ENCODE assay signal across 8 cellular contexts in the genomic region with DNA sequence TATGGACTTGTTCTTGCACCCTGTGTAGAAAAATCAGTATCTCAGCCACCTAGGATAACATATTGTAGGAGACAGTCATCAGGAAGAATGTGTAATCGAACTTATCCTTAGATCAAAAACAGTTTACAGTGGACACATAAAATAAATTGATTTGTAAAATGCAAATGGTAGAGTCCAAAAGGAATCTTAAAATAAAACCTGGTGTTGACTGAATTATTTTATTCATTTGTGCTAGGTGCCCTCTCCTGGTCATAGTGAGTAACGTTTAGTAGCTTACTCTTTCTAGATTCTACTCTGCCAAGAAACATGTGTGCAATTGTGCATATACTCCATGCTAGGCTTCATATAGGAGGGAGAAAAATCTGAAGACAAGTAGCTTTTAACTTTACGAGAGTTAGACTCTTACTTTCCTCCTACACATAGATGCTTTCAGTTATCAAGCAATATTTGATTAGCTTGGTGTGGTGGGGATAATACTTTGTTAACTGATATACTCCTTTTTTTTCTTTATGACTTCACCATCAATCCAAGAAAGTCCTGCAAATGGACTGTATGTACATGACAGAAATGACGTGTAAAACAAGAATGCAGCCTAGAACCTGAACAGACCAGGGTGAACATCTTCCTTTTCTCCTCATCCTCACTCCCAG. TPM values are rescaled to one million over a fixed set of nuclear protein-coding genes. Genes with fewer than 3 reads are reported as not detected.
A peak's percentile ranks its signal among the peaks of the same experiment; 100 is the strongest.
DNase-seq lines count a peak whose midpoint lies in the region; ATAC-seq, FAIRE-seq and TF ChIP-seq lines count a peak whose summit lies in the region.

No MANE protein-coding gene starts in this region.

- H3K36me3 Mint-ChIP-seq in activated T-cell treated with anti-CD3 and anti-CD28 coated beads, Interleukin-2, amount 50 U/mL, for 4 hours (ENCODE audit: insufficient read depth), result no peaks in the 10 kb centered on the region

- TF ChIP-seq EP300 in HepG2 (IDR thresholded peaks at IDR 0.05; ENCODE audit: low read depth in 2 of 2, low read length in 2 of 2) (no peak), HepG2 (CRISPR knock-in tag; IDR thresholded peaks at IDR 0.05; ENCODE audit: borderline replicate concordance) (no peak)

- no peaks in the 10 kb centered on the region for H3K27me3 Mint-ChIP-seq in activated T-cell treated with anti-CD3 and anti-CD28 coated beads, Interleukin-2, amount 50 U/mL, for 4 hours (ENCODE audit: low read depth)

- ATAC-seq in GM21723 (IDR thresholded peaks at IDR 0.05; ENCODE audit: unreplicated experiment), result peak; percentile 68
- ATAC-seq in HepG2, result peak; percentile 77
- ATAC-seq in activated T-cell treated with anti-CD3 and anti-CD28 coated beads, Interleukin-2, amount 50 U/mL, for 4 hours, result no peak

- intact Hi-C loops in ascending aorta (cut with DNase I) (loop anchor here (2.0 kb wide), 1 partner anchor 131 kb away; no protein-coding TSS in a partner anchor), HepG2 (cut with micrococcal nuclease; ENCODE audit: unreplicated experiment) (loop anchor here (1.0 to 5.0 kb wide), 2 partner anchors 134 to 469 kb away; no protein-coding TSS in a partner anchor)

- H3K9me3 ChIP-seq in ascending aorta (no peaks in the 10 kb centered on the region), HepG2 (ENCODE audit: low read length) (no peaks in the 10 kb centered on the region)

- DNase-seq in GM04504 (ENCODE audit: low read depth), result peak; percentile 27
- DNase-seq in NB4 (ENCODE audit: low read depth), result peak; percentile 38
- no peak for DNase-seq in ascending aorta (ENCODE audit: low spot score in 2 of 2)
- DNase-seq in HepG2 (ENCODE audit: low spot score), result peak; percentile 23
- no peak for DNase-seq in activated T-cell treated with anti-CD3 and anti-CD28 coated beads, Interleukin-2, amount 50 U/mL, for 4 hours
- DNase-seq in activated CD8-positive, alpha-beta memory T cell treated with anti-CD3 and anti-CD28 coated beads, Interleukin-2, amount 50 U/mL, for 48 hours, result no peak
- no peak for DNase-seq in stimulated activated CD4-positive, alpha-beta T cell treated with anti-CD3 and anti-CD28 coated beads, Interleukin-1b, Interleukin-23, amount 100 ng/mL, for 48 hours

- no peaks in the 10 kb centered on the region for H3K4me1 Mint-ChIP-seq in activated T-cell treated with anti-CD3 and anti-CD28 coated beads, Interleukin-2, amount 50 U/mL, for 4 hours (ENCODE audit: low read depth)

- H3K27ac ChIP-seq in ascending aorta (no peak overlapping the region), HepG2 (ENCODE audit: extremely low read length, insufficient read depth, low read length) (no peak overlapping the region)

- H3K4me2 ChIP-seq in HepG2 (ENCODE audit: low read depth, low read length), result no peak overlapping the region

- no peak for FAIRE-seq in HepG2 (lab: Jason Lieb, UNC)

- no peak for TF ChIP-seq POLR2A in NB4 (IDR thresholded peaks at IDR 0.05; ENCODE audit: extremely low read depth, insufficient read length)
- no peak for TF ChIP-seq POLR2A in HepG2 (IDR thresholded peaks at IDR 0.05; ENCODE audit: insufficient read depth in 1 of 2, low read depth in 2 of 2, low read length in 2 of 2)

- H3K4me3 Mint-ChIP-seq in activated T-cell treated with anti-CD3 and anti-CD28 coated beads, Interleukin-2, amount 50 U/mL, for 4 hours, result no peak overlapping the region

- BruUV-seq in HepG2 (replicated peaks; lab: Mats Ljungman, UMichigan), result no TSS peak

- in situ Hi-C loops in HepG2 (cut with HindIII; ENCODE audit: extremely low pct_ligation_motif_present, low pct_unique_long_range_greater_than_20kb), result loop anchor here (10.0 kb wide), 1 partner anchor 137 kb away; a partner anchor contains a TSS

- H3K4me1 ChIP-seq in ascending aorta, result no peaks in the 10 kb centered on the region
- no peaks in the 10 kb centered on the region for H3K4me1 ChIP-seq in HepG2 (ENCODE audit: insufficient read depth, low read length)

- H3K27me3 ChIP-seq in ascending aorta (no peaks in the 10 kb centered on the region), HepG2 (ENCODE audit: control insufficient read depth in 1 of 2, insufficient read depth in 2 of 2, low read length in 2 of 2) (no peaks in the 10 kb centered on the region)

- no peak overlapping the region for H2AFZ ChIP-seq in HepG2 (ENCODE audit: low read length)

- H3K9me3 Mint-ChIP-seq in activated T-cell treated with anti-CD3 and anti-CD28 coated beads, Interleukin-2, amount 50 U/mL, for 4 hours, result no peaks in the 10 kb centered on the region

- H3K9ac ChIP-seq in HepG2 (ENCODE audit: insufficient read depth, low read depth, low read length), result no peak overlapping the region

- no peaks in the 10 kb centered on the region for H3K79me2 ChIP-seq in HepG2 (ENCODE audit: insufficient read depth, low read length)

- TF ChIP-seq RAD21 in HepG2 (CRISPR knock-in tag; IDR thresholded peaks at IDR 0.05), result no peak

- no peaks in the 10 kb centered on the region for H4K20me1 ChIP-seq in HepG2 (ENCODE audit: insufficient read depth, low read length)

- CTCF ChIA-PET in HepG2 (lab: Yijun Ruan, JAX; ENCODE audit: low intra/inter-chr PET ratio, low total read pairs), result interaction anchor here (1.6 kb wide), 1 partner anchor 135 kb away, joined by 9 read pairs; no protein-coding TSS in a partner anchor

- TF ChIP-seq CTCF in NB4 (IDR thresholded peaks at IDR 0.05; ENCODE audit: low read depth, low read length), result peak; percentile 29
- TF ChIP-seq CTCF in ascending aorta (IDR thresholded peaks at IDR 0.05), result peak; percentile 45 to 71 (median 56)
- peak; percentile 60 for TF ChIP-seq CTCF in HepG2 (CRISPR knock-in tag; IDR thresholded peaks at IDR 0.05)

- H3K4me3 ChIP-seq in NB4 (ENCODE audit: low read depth, low read length) (no peak overlapping the region), ascending aorta (no peak overlapping the region), HepG2 (replicated peaks in 1 of 3; ENCODE audit: insufficient read depth in 1 of 3, low read depth in 2 of 3, low read length in 3 of 3) (no peak overlapping the region)

- 1% methylated on average over 4 of the region's 4 CpGs for WGBS in HepG2 (ENCODE audit: low lambda C conversion rate)

- POLR2A ChIA-PET in HepG2 (lab: Yijun Ruan, JAX), result no interaction called here

- no peaks in the 10 kb centered on the region for H3K36me3 ChIP-seq in ascending aorta
- H3K36me3 ChIP-seq in HepG2 (replicated peaks in 1 of 2; ENCODE audit: control insufficient read depth in 1 of 2, insufficient read depth in 2 of 2, low read length in 2 of 2), result no peaks in the 10 kb centered on the region

RNA-seq across cellular contexts. Expression of a gene that starts 23.7 kb away (rescaled TPM):
- total RNA-seq in ascending aorta, result 48.1 TPM
- total RNA-seq in HepG2 (2016; rRNA removed; fragmentation: Illumina TruSeq; extraction: Trizol), result 0.65 and 0.73 TPM in 2 replicates
- 0.18 TPM in 1 of 2 replicates, not detected in the other for total RNA-seq in HepG2 (2016; cell fraction: cytosol; rRNA removed; fragmentation: Illumina TruSeq; extraction: Trizol; ENCODE audit: low read depth)
- 0.56 and 1.4 TPM in 2 replicates for total RNA-seq in HepG2 (2016; cell fraction: insoluble cytoplasmic fraction; rRNA removed; fragmentation: Illumina TruSeq; extraction: Trizol)
- total RNA-seq in HepG2 (2016; cell fraction: membrane; rRNA removed; fragmentation: Illumina TruSeq; extraction: Trizol), result 0.62 TPM in 2 replicates
- 1.4 and 1.6 TPM in 2 replicates for total RNA-seq in HepG2 (2016; cell fraction: nucleus; rRNA removed; fragmentation: Illumina TruSeq; extraction: Trizol)
- polyA plus RNA-seq in HepG2 (2011; rRNA removed), result 165 and 173 TPM in 2 replicates
- 185 and 225 TPM in 2 replicates for polyA plus RNA-seq in HepG2 (2011; cell fraction: cytosol; rRNA removed)
- 99.6 and 118 TPM in 2 replicates for polyA plus RNA-seq in HepG2 (2011; cell fraction: nucleus; rRNA removed)
- 60.5 and 125 TPM in 2 replicates for polyA plus RNA-seq in HepG2 (2012)
- polyA plus RNA-seq in HepG2 (2016; cell fraction: cytosol; fragmentation: Illumina TruSeq; extraction: Trizol; ENCODE audit: low read depth), result 0.25 and 0.35 TPM in 2 replicates
- polyA plus RNA-seq in HepG2 (2016; cell fraction: insoluble cytoplasmic fraction; fragmentation: Illumina TruSeq; extraction: Trizol; ENCODE audit: low read depth), result 1.5 TPM in 2 replicates
- 0.43 and 0.55 TPM in 2 replicates for polyA plus RNA-seq in HepG2 (2016; cell fraction: membrane; fragmentation: Illumina TruSeq; extraction: Trizol; ENCODE audit: low read depth)
- polyA plus RNA-seq in HepG2 (2016; cell fraction: nucleus; fragmentation: Illumina TruSeq; extraction: Trizol; ENCODE audit: insufficient read depth, low read depth), result 3.5 and 4.1 TPM in 2 replicates
- polyA minus RNA-seq in HepG2 (2011; rRNA and poly(A)+ RNA removed; ENCODE audit: low replicate concordance), result 22.4 and 399 TPM in 2 replicates
- polyA minus RNA-seq in HepG2 (2011; cell fraction: cytosol; rRNA and poly(A)+ RNA removed), result 255 and 278 TPM in 2 replicates
- polyA minus RNA-seq in HepG2 (2011; cell fraction: nucleus; rRNA and poly(A)+ RNA removed), result 71.3 and 87.9 TPM in 2 replicates
- under 1 TPM; 0.20 to 0.40 (median 0.27) TPM for total RNA-seq in activated T-cell treated with anti-CD3 and anti-CD28 coated beads, Interleukin-2, amount 50 U/mL, for 4 hours

RNA-seq across cellular contexts. Expression of a gene that starts 27.6 kb away (rescaled TPM):
- total RNA-seq in ascending aorta, result not detected
- total RNA-seq in HepG2 (2016; rRNA removed; fragmentation: Illumina TruSeq; extraction: Trizol), result 0.07 TPM in 1 of 2 replicates, not detected in the other
- total RNA-seq in HepG2 (2016; cell fraction: cytosol; rRNA removed; fragmentation: Illumina TruSeq; extraction: Trizol; ENCODE audit: low read depth), result not detected in 2 replicates
- 0.13 TPM in 1 of 2 replicates, not detected in the other for total RNA-seq in HepG2 (2016; cell fraction: insoluble cytoplasmic fraction; rRNA removed; fragmentation: Illumina TruSeq; extraction: Trizol)
- total RNA-seq in HepG2 (2016; cell fraction: membrane; rRNA removed; fragmentation: Illumina TruSeq; extraction: Trizol), result 0.10 and 0.25 TPM in 2 replicates
- 0.25 and 0.38 TPM in 2 replicates for total RNA-seq in HepG2 (2016; cell fraction: nucleus; rRNA removed; fragmentation: Illumina TruSeq; extraction: Trizol)
- polyA plus RNA-seq in HepG2 (2011; rRNA removed), result not detected in 2 replicates
- 0.04 TPM in 1 of 2 replicates, not detected in the other for polyA plus RNA-seq in HepG2 (2011; cell fraction: cytosol; rRNA removed)
- 0.10 TPM in 2 replicates for polyA plus RNA-seq in HepG2 (2011; cell fraction: nucleus; rRNA removed)
- 0.11 TPM in 1 of 2 replicates, not detected in the other for polyA plus RNA-seq in HepG2 (2012)
- polyA plus RNA-seq in HepG2 (2016; cell fraction: cytosol; fragmentation: Illumina TruSeq; extraction: Trizol; ENCODE audit: low read depth), result not detected in 2 replicates
- not detected in 2 replicates for polyA plus RNA-seq in HepG2 (2016; cell fraction: insoluble cytoplasmic fraction; fragmentation: Illumina TruSeq; extraction: Trizol; ENCODE audit: low read depth)
- polyA plus RNA-seq in HepG2 (2016; cell fraction: membrane; fragmentation: Illumina TruSeq; extraction: Trizol; ENCODE audit: low read depth), result not detected in 2 replicates
- polyA plus RNA-seq in HepG2 (2016; cell fraction: nucleus; fragmentation: Illumina TruSeq; extraction: Trizol; ENCODE audit: insufficient read depth, low read depth), result not detected in 2 replicates
- polyA minus RNA-seq in HepG2 (2011; rRNA and poly(A)+ RNA removed; ENCODE audit: low replicate concordance), result 0.12 TPM in 1 of 2 replicates, not detected in the other
- polyA minus RNA-seq in HepG2 (2011; cell fraction: cytosol; rRNA and poly(A)+ RNA removed), result not detected in 2 replicates
- polyA minus RNA-seq in HepG2 (2011; cell fraction: nucleus; rRNA and poly(A)+ RNA removed), result 0.26 and 0.37 TPM in 2 replicates
- under 1 TPM in 2 of 3 donors, not detected in 1; 0.25 to 0.40 TPM for total RNA-seq in activated T-cell treated with anti-CD3 and anti-CD28 coated beads, Interleukin-2, amount 50 U/mL, for 4 hours

Comparison
In these comparisons a context has a peak if more than half of its experiments do, and no peak if none do; other contexts are left out.
1. DNase-seq: peak in GM04504 (single experiment), NB4 (single experiment) and HepG2 (single experiment); none in ascending aorta (0 of 2), activated T-cell treated with anti-CD3 and anti-CD28 coated beads, Interleukin-2, amount 50 U/mL, for 4 hours (single experiment), activated CD8-positive, alpha-beta memory T cell treated with anti-CD3 and anti-CD28 coated beads, Interleukin-2, amount 50 U/mL, for 48 hours (single experiment) and stimulated activated CD4-positive, alpha-beta T cell treated with anti-CD3 and anti-CD28 coated beads, Interleukin-1b, Interleukin-23, amount 100 ng/mL, for 48 hours (single experiment).
2. ATAC-seq: peak in GM21723 (single experiment) and HepG2 (single experiment); none in activated T-cell treated with anti-CD3 and anti-CD28 coated beads, Interleukin-2, amount 50 U/mL, for 4 hours (0 of 2).
3. RNA of a gene that starts 23.7 kb away (total RNA-seq): 48.1 TPM in ascending aorta (single experiment); 0.18 to 1.6 TPM in HepG2 and 0.20 to 0.40 TPM in activated T-cell treated with anti-CD3 and anti-CD28 coated beads, Interleukin-2, amount 50 U/mL, for 4 hours; every median in the first group is over 10 times any median in the second.
4. Peak in every context shown above with its lines, with median percentiles within 50 percentile points of each other: CTCF ChIP-seq.